ENCODE assay signal across 8 cellular contexts in the genomic region with DNA sequence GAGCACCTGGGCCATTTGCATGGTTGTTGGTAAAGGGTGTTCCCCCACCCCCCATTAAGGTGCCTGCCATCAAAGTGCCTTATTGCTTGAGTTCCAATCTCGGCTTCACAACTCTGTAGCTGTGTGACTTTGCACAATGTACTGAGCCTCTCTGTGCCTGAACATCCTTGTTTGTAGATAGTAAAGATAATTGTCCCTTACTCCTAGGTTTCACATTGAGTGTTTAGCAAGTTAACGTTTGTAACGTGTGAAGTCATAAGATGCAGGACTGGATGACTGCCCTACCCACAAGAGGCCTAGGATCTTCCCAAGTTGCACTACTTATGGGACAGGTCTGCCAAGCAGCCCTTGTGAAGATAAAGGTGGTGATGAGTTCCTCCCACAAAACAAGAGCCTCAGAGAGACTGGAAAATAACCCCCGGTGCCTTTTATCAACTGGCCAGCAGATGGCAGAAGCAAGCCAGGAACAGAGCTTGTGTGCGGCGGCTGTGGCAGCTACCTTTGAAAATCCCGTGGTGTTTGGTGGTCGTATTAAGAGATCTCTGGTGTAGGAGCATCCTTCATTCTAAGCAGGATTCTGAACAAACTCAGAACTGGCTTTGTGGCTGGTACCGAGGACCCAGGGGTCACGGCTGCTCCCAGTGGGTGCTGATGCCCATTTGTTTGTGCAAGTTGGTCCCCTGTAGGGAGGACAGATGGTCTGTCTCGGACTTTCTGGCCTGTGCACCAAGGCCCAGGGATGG.
DNase-seq lines count a peak whose midpoint lies in the region; ATAC-seq and TF ChIP-seq lines count a peak whose summit lies in the region.

No MANE protein-coding gene starts in this region.

- TF ChIP-seq CTCF in 22Rv1 (IDR thresholded peaks at IDR 0.05): peak; percentile 92

- H3K27ac ChIP-seq in 22Rv1: no peak overlapping the region

- ATAC-seq in GM18502 (IDR thresholded peaks at IDR 0.05; ENCODE audit: poor library complexity, unreplicated experiment) (peak; percentile 78), HG03139 (IDR thresholded peaks at IDR 0.05; ENCODE audit: unreplicated experiment) (peak; percentile 39)

- peak; percentile 43 for DNase-seq in NCI-H345 (lab: John Stamatoyannopoulos, UW)
- peak; percentile 26 for DNase-seq in activated CD4-positive, CD25-positive, alpha-beta regulatory T cell treated with anti-CD3 and anti-CD28 coated beads, Interleukin-2, amount 50 U/mL, for 16 hours (ENCODE audit: low read depth, low spot score)
- DNase-seq in central memory CD4-positive, alpha-beta T cell: peak; percentile 61
- DNase-seq in kidney tubule cell (ENCODE audit: low spot score): peak; percentile 68
- peak; percentile 59 for DNase-seq in stimulated activated CD4-positive, alpha-beta T cell treated with anti-CD3 and anti-CD28 coated beads, Interleukin-4, amount 100 ng/mL, for 1 hour
